16 cellular contexts compared by ENCODE assay signal in genomic region chr20:5181955-5182354, GRCh38. TPM values are rescaled to one million over a fixed set of nuclear protein-coding genes. Genes with fewer than 3 reads are reported as not detected.
A peak's percentile ranks its signal among the peaks of the same experiment; 100 is the strongest.
DNase-seq lines count a peak whose midpoint lies in the region; ATAC-seq and TF ChIP-seq lines count a peak whose summit lies in the region.
"Had no signal": no experiment of that assay in that cellular context is flagged by ENCODE, and none has a peak within 500 bp of the region (broad histone marks: within the 10 kb centered on the region; RNA-seq: fewer than 3 reads in every experiment).

No MANE protein-coding gene starts in this region.

- no peak overlapping the region for H4K91ac ChIP-seq in IMR-90 (ENCODE audit: insufficient read depth, low read depth, low read length)

- H2BK5ac ChIP-seq in IMR-90 (ENCODE audit: low read depth, low read length, poor library complexity, severe bottlenecking), result peak overlapping the region; percentile 35

- no peaks in the 10 kb centered on the region for H3K9me3 ChIP-seq in IMR-90 (ENCODE audit: control insufficient read depth, insufficient read depth, low read length)
- H3K9me3 ChIP-seq: prostate gland had no signal

- H3K27ac ChIP-seq in IMR-90 (ENCODE audit: insufficient read depth, low read length), result no peak overlapping the region
- peak overlapping the region; percentile 51 to 74 for H3K27ac ChIP-seq in coronary artery
- H3K27ac ChIP-seq: prostate gland had no signal

- WGBS in IMR-90 (ENCODE audit: extremely low coverage in 2 of 2, insufficient read length in 1 of 2), 2 experiments, result no CpG with 5 or more reads among the region's 1 CpG

- no peak overlapping the region for H2BK15ac ChIP-seq in IMR-90 (ENCODE audit: low read depth, low read length)

- H2AK5ac ChIP-seq in IMR-90 (ENCODE audit: low read depth, low read length), result no peak overlapping the region; the same call in 1 of the 2 replicates

- peak; percentile 43 for ATAC-seq in IMR-90 (ENCODE audit: low read depth)
- ATAC-seq in GM21381 (IDR thresholded peaks at IDR 0.05; ENCODE audit: unreplicated experiment), result no peak

- no peak overlapping the region for H4K8ac ChIP-seq in IMR-90 (ENCODE audit: low read depth in 2 of 2, low read length in 2 of 2)

- H3K79me1 ChIP-seq in IMR-90 (ENCODE audit: low read depth in 1 of 2, low read length in 2 of 2), result peaks cover 16 to 42% of the 10 kb centered on the region in 2 experiments; a peak in 3 of 4 replicates

- peaks cover 10% of the 10 kb centered on the region for H3K4me1 ChIP-seq in IMR-90 (ENCODE audit: control insufficient read depth, insufficient read depth, low read length)
- H3K4me1 ChIP-seq: prostate gland had no signal

- TF ChIP-seq CTCF in IMR-90 (conservative IDR thresholded peaks at IDR 0.05; ENCODE audit: low read depth, low read length) (no peak), coronary artery (IDR thresholded peaks at IDR 0.05) (no peak)

- no peak overlapping the region for H2BK20ac ChIP-seq in IMR-90 (ENCODE audit: low read depth, low read length)

- no peak overlapping the region for H3K4me3 ChIP-seq in IMR-90 (ENCODE audit: insufficient read depth, low read depth, low read length)
- no peak overlapping the region for H3K4me3 ChIP-seq in coronary artery
- H3K4me3 ChIP-seq: prostate gland had no signal

- H3K14ac ChIP-seq in IMR-90 (replicated peaks; ENCODE audit: low read depth, low read length), result peak overlapping the region; percentile 70; the same call in 1 of the 2 replicates

- peak overlapping the region; percentile 9; the same call in 1 of the 2 replicates for H3K4me2 ChIP-seq in IMR-90 (ENCODE audit: low read depth, low read length)

- no peaks in the 10 kb centered on the region for H3K27me3 ChIP-seq in IMR-90 (ENCODE audit: control insufficient read depth, insufficient read depth, low read length)

- dilution Hi-C loops in IMR-90 (cut with HindIII; ENCODE audit: low sequenced_read_pairs, unreplicated experiment), result no loop called here

- H2AK9ac ChIP-seq in IMR-90 (replicated peaks; ENCODE audit: low read depth, low read length, poor library complexity), result no peak overlapping the region

- H3K56ac ChIP-seq in IMR-90 (ENCODE audit: extremely low read depth, insufficient read depth, low read length), result no peak overlapping the region

- CTCF ChIA-PET in IMR-90 (lab: Yijun Ruan, JAX), result interaction anchor here (4.0 kb wide), 1 partner anchor 56 kb away, joined by 15 read pairs; the partner anchor contains the start of gene CDS2

- peak; percentile 3 for DNase-seq in ACHN
- DNase-seq in IMR-90, result peak; percentile 80
- DNase-seq in coronary artery (ENCODE audit: low spot score), result no peak
- DNase-seq in iris pigment epithelial cell (ENCODE audit: low read depth), result peak; percentile 77
- DNase-seq in NCI-H2107 treated with DMSO at 0.1 percent for 48 hours (lab: John Stamatoyannopoulos, UW; ENCODE audit: unreplicated experiment), result no peak
- DNase-seq in DMS153 (lab: John Stamatoyannopoulos, UW), result no peak
- no peak for DNase-seq in NCI-H1105 treated with DMSO at 0.1 percent for 48 hours (lab: John Stamatoyannopoulos, UW)
- DNase-seq: activated T-cell treated with anti-CD3 and anti-CD28 coated beads, Interleukin-2, amount 50 U/mL, for 48 hours; DMS79; effector memory CD4-positive, alpha-beta T cell; mesendoderm; NCI-H226; stimulated activated CD4-positive, alpha-beta T cell treated with anti-CD3 and anti-CD28 coated beads, Interleukin-4, amount 100 ng/mL, for 24 hours; stimulated activated naive CD4-positive, alpha-beta T cell treated with Interleukin-2 at 50 U/mL for 16 hours had no signal

- peaks cover 9% of the 10 kb centered on the region for H3K9me1 ChIP-seq in IMR-90 (ENCODE audit: insufficient read depth, low read length)

- in situ Hi-C loops in ACHN (cut with HindIII; ENCODE audit: low pct_ligation_motif_present, low pct_unique_long_range_greater_than_20kb, low sequenced_read_pairs), result no loop called here
- in situ Hi-C loops in IMR-90 (cut with MboI; ENCODE audit: low sequenced_read_pairs), result no loop called here

- H3K23ac ChIP-seq in IMR-90 (ENCODE audit: low read depth, low read length), result no peak overlapping the region

- POLR2A ChIA-PET in IMR-90 (lab: Charles Lee; ENCODE audit: unreplicated experiment), result no interaction called here

- TF ChIP-seq RAD21 in IMR-90 (IDR thresholded peaks at IDR 0.05; ENCODE audit: low read length), result no peak

- no peak overlapping the region for H2AFZ ChIP-seq in IMR-90 (replicated peaks; ENCODE audit: low read length, poor library complexity)

- no TSS peak for BruUV-seq in IMR-90 (replicated peaks; lab: Mats Ljungman, UMichigan)

- intact Hi-C loops in IMR-90 (cut with micrococcal nuclease), result loop anchor here (2.0 to 5.0 kb wide), 2 partner anchors 40 to 55 kb away; partner anchors contain the start of gene CDS2

- H2BK120ac ChIP-seq in IMR-90 (ENCODE audit: low read depth, low read length), result no peak overlapping the region

- H3K18ac ChIP-seq in IMR-90 (ENCODE audit: low read depth, low read length), result no peak overlapping the region; the same call in 1 of the 2 replicates

- no peak overlapping the region for H3K9ac ChIP-seq in IMR-90 (ENCODE audit: low read depth, low read length)

- H4K20me1 ChIP-seq in IMR-90 (ENCODE audit: insufficient read depth, low read length), result peaks cover 6% of the 10 kb centered on the region; the same call in 1 of the 2 replicates

- no peak for TF ChIP-seq POLR2A in IMR-90 (IDR thresholded peaks at IDR 0.05; ENCODE audit: low read depth, low read length)

- peaks cover 28% of the 10 kb centered on the region for H3K36me3 ChIP-seq in IMR-90 (ENCODE audit: control insufficient read depth, insufficient read depth, low read length)
- H3K36me3 ChIP-seq: prostate gland had no signal

- H4K5ac ChIP-seq in IMR-90 (ENCODE audit: low read depth, low read length), result no peak overlapping the region

- H3K4ac ChIP-seq in IMR-90 (ENCODE audit: low read depth, low read length), result no peak overlapping the region

TF ChIP-seq in IMR-90, 13 proteins besides CTCF, POLR2A, EP300 and RAD21:
- TF ChIP-seq BHLHE40 (IDR thresholded peaks at IDR 0.05; ENCODE audit: low read depth, low read length) (no peak), CHD1 (IDR thresholded peaks at IDR 0.05; ENCODE audit: low read depth, low read length) (no peak), RCOR1 (IDR thresholded peaks at IDR 0.05; ENCODE audit: insufficient replicate concordance, low read length) (peak; percentile 26), USF2 (IDR thresholded peaks at IDR 0.05; ENCODE audit: low read depth, low read length) (no peak), FOS (IDR thresholded peaks at IDR 0.05; ENCODE audit: low read depth, low read length) (peak; percentile 36; the same call in 1 of the 2 replicates)

RNA-seq across cellular contexts. Expression of gene CDS2, which starts 55.1 kb away (rescaled TPM):
- 47.1 and 57.5 TPM in 2 replicates for total RNA-seq in IMR-90 (2012; rRNA removed)
- polyA plus RNA-seq in IMR-90 (2012; rRNA removed), result 14.2 and 17.0 TPM in 2 replicates
- 5.6 and 7.2 TPM in 2 replicates for polyA plus RNA-seq in IMR-90 (2012; cell fraction: cytosol; rRNA removed)
- polyA plus RNA-seq in IMR-90 (2012; cell fraction: nucleus; rRNA removed; ENCODE audit: low replicate concordance), result 3.1 and 12.8 TPM in 2 replicates

Comparison
In these comparisons a context has a peak if more than half of its experiments do, and no peak if none do; other contexts are left out.
1. DNase-seq: peak in ACHN (single experiment), IMR-90 (single experiment) and iris pigment epithelial cell (single experiment); none in coronary artery (single experiment), NCI-H2107 treated with DMSO at 0.1 percent for 48 hours (single experiment), DMS153 (single experiment) and NCI-H1105 treated with DMSO at 0.1 percent for 48 hours (single experiment).